In genomic region chr16:46882940-46883307, GRCh38 we compare ENCODE assay signal across 1 cellular context.
TF ChIP-seq lines count a peak whose summit lies in the region.

No MANE protein-coding gene starts in this region.

TF ChIP-seq in GM23338, 12 proteins besides CTCF, POLR2A, EP300 and RAD21 (continued from another document):
- TF ChIP-seq REST (IDR thresholded peaks at IDR 0.05; ENCODE audit: unreplicated experiment) (no peak), EZH2 (IDR thresholded peaks at IDR 0.05; ENCODE audit: low read depth, unreplicated experiment) (no peak), STAT1 (IDR thresholded peaks at IDR 0.05; ENCODE audit: unreplicated experiment) (no peak), NANOG (IDR thresholded peaks at IDR 0.05; ENCODE audit: borderline replicate concordance) (no peak), ZNF462 (CRISPR knock-in tag; IDR thresholded peaks at IDR 0.05) (no peak), ZNF331 (CRISPR knock-in tag; IDR thresholded peaks at IDR 0.05; ENCODE audit: low read depth) (no peak), EZH2phosphoT487 (IDR thresholded peaks at IDR 0.05; ENCODE audit: unreplicated experiment) (no peak), ETS1 (IDR thresholded peaks at IDR 0.05) (no peak), JUNB (IDR thresholded peaks at IDR 0.05; ENCODE audit: unreplicated experiment) (no peak)
